ENCODE assay signal across 8 cellular contexts in genomic region chr16:17469742-17470001, GRCh38. TPM values are rescaled to one million over a fixed set of nuclear protein-coding genes. Genes with fewer than 3 reads are reported as not detected.
A peak's percentile ranks its signal among the peaks of the same experiment; 100 is the strongest.
DNase-seq lines count a peak whose midpoint lies in the region; ATAC-seq and TF ChIP-seq lines count a peak whose summit lies in the region.

No MANE protein-coding gene starts in this region.

- peaks cover 17% of the 10 kb centered on the region for H3K4me1 ChIP-seq in testis

- H3K9me3 Mint-ChIP-seq in activated CD4-positive, alpha-beta T cell treated with anti-CD3 and anti-CD28 coated beads for 36 hours (ENCODE audit: low read depth) = no peaks in the 10 kb centered on the region
- H3K9me3 Mint-ChIP-seq in activated naive CD4-positive, alpha-beta T cell treated with anti-CD3 and anti-CD28 coated beads, Interleukin-2, amount 50 U/mL, for 72 hours = no peaks in the 10 kb centered on the region

- WGBS in lower leg skin, 2 donors = 2 to 3% methylated on average over 7 of the region's 7 CpGs
- 4 to 8% methylated on average over 7 of the region's 7 CpGs for WGBS in testis, 2 donors

- no peaks in the 10 kb centered on the region for H3K27me3 Mint-ChIP-seq in activated CD4-positive, alpha-beta T cell treated with anti-CD3 and anti-CD28 coated beads for 36 hours

- H3K9me3 ChIP-seq in testis = no peaks in the 10 kb centered on the region

- TF ChIP-seq POLR2A in lower leg skin (IDR thresholded peaks at IDR 0.05) = no peak
- no peak for TF ChIP-seq POLR2A in testis (IDR thresholded peaks at IDR 0.05)

- H3K4me1 Mint-ChIP-seq in activated CD4-positive, alpha-beta T cell treated with anti-CD3 and anti-CD28 coated beads for 36 hours = peaks cover 51% of the 10 kb centered on the region

- H3K4me3 ChIP-seq in lower leg skin (ENCODE audit: low read depth, poor library complexity, severe bottlenecking) (peak overlapping the region; percentile 40), testis (peak overlapping the region; percentile 66 to 72)

- H3K36me3 ChIP-seq in testis (ENCODE audit: low read depth, missing control alignments) = no peaks in the 10 kb centered on the region

- H3K27ac ChIP-seq in testis = peak overlapping the region; percentile 71 to 89

- peak; percentile 15 for ATAC-seq in activated CD4-positive, alpha-beta T cell treated with anti-CD3 and anti-CD28 coated beads for 36 hours
- ATAC-seq in activated naive CD4-positive, alpha-beta T cell treated with anti-CD3 and anti-CD28 coated beads, Interleukin-2, amount 50 U/mL, for 72 hours = peak in 1 of 2 donors; percentile 34
- ATAC-seq in GM19467 (IDR thresholded peaks at IDR 0.05; ENCODE audit: unreplicated experiment) (no peak), HG03520 (IDR thresholded peaks at IDR 0.05; ENCODE audit: unreplicated experiment) (no peak), HG03097 (IDR thresholded peaks at IDR 0.05; ENCODE audit: low FRiP score, unreplicated experiment) (no peak)

- no peak for DNase-seq in activated CD4-positive, alpha-beta T cell treated with anti-CD3 and anti-CD28 coated beads for 36 hours
- DNase-seq in activated CD4-positive, alpha-beta T cell treated with anti-CD3 and anti-CD28 coated beads for 1 hour = no peak
- DNase-seq in activated naive CD4-positive, alpha-beta T cell treated with anti-CD3 and anti-CD28 coated beads, Interleukin-2, amount 50 U/mL, for 72 hours (ENCODE audit: low spot score in 2 of 2) = no peak
- DNase-seq in lower leg skin (ENCODE audit: low spot score in 2 of 2) (no peak), testis (no peak)

- peak overlapping the region; percentile 79 for H3K4me3 Mint-ChIP-seq in activated CD4-positive, alpha-beta T cell treated with anti-CD3 and anti-CD28 coated beads for 36 hours

- H3K27ac Mint-ChIP-seq in activated CD4-positive, alpha-beta T cell treated with anti-CD3 and anti-CD28 coated beads for 36 hours = peak overlapping the region; percentile 72
- peak overlapping the region; percentile 87 to 93 for H3K27ac Mint-ChIP-seq in activated naive CD4-positive, alpha-beta T cell treated with anti-CD3 and anti-CD28 coated beads, Interleukin-2, amount 50 U/mL, for 72 hours

- no peaks in the 10 kb centered on the region for H3K36me3 Mint-ChIP-seq in activated CD4-positive, alpha-beta T cell treated with anti-CD3 and anti-CD28 coated beads for 36 hours (ENCODE audit: low read depth)
- peaks cover 8 to 11% of the 10 kb centered on the region in 2 donors for H3K36me3 Mint-ChIP-seq in activated naive CD4-positive, alpha-beta T cell treated with anti-CD3 and anti-CD28 coated beads, Interleukin-2, amount 50 U/mL, for 72 hours

- TF ChIP-seq CTCF in lower leg skin (IDR thresholded peaks at IDR 0.05) = no peak
- TF ChIP-seq CTCF in testis (IDR thresholded peaks at IDR 0.05) = no peak

- POLR2A ChIA-PET in activated CD4-positive, alpha-beta T cell treated with anti-CD3 and anti-CD28 coated beads for 36 hours (lab: Charles Lee) = no interaction called here

- intact Hi-C loops in activated CD4-positive, alpha-beta T cell treated with anti-CD3 and anti-CD28 coated beads for 36 hours (cut with DNase I, micrococcal nuclease) = loop anchor here (1.0 to 10.0 kb wide), 10 partner anchors 52 to 275 kb away; no protein-coding TSS in a partner anchor
- intact Hi-C loops in lower leg skin (cut with DNase I; ENCODE audit: low total_unique reads) = loop anchor here (10.0 kb wide), 3 partner anchors 105 to 245 kb away; no protein-coding TSS in a partner anchor
- intact Hi-C loops in testis (cut with DNase I; ENCODE audit: low total_unique reads) = no loop called here

- no peaks in the 10 kb centered on the region for H3K27me3 ChIP-seq in testis

- CTCF ChIA-PET in activated CD4-positive, alpha-beta T cell treated with anti-CD3 and anti-CD28 coated beads for 36 hours (lab: Charles Lee) = interaction anchor here (0.9 to 1.4 kb wide), 3 partner anchors 11 to 22 kb away, joined by 3 to 5 read pairs (median 5); no protein-coding TSS in a partner anchor

RNA-seq across cellular contexts. Expression of gene XYLT1, which starts 1.1 kb away (rescaled TPM):
- 1 to 10 TPM; 5.1 to 6.2 TPM for total RNA-seq in activated CD4-positive, alpha-beta T cell treated with anti-CD3 and anti-CD28 coated beads for 36 hours
- 10 to 100 TPM in 1 of 2 donors, 1 to 10 TPM in 1; 4.6 to 12.9 TPM for total RNA-seq in activated naive CD4-positive, alpha-beta T cell treated with anti-CD3 and anti-CD28 coated beads, Interleukin-2, amount 50 U/mL, for 72 hours
- total RNA-seq in lower leg skin (10 to 100 TPM; 17.2 to 20.3 (median 19.7) TPM), testis (10 to 100 TPM; 13.6 to 20.7 TPM)
- polyA plus RNA-seq in testis (ENCODE audit: insufficient read depth, low read depth, low replicate concordance) = 6.5 TPM
